27 cellular contexts compared by ENCODE assay signal in genomic region chr14:25113394-25113793, GRCh38.
A peak's percentile ranks its signal among the peaks of the same experiment; 100 is the strongest.
DNase-seq lines count a peak whose midpoint lies in the region; ATAC-seq, FAIRE-seq and TF ChIP-seq lines count a peak whose summit lies in the region.
"Had no signal": no experiment of that assay in that cellular context is flagged by ENCODE, and none has a peak within 500 bp of the region (broad histone marks: within the 10 kb centered on the region; RNA-seq: fewer than 3 reads in every experiment).

No MANE protein-coding gene starts in this region.

- no peaks in the 10 kb centered on the region for H3K36me3 ChIP-seq in astrocyte (ENCODE audit: insufficient read depth, low read length)
- H3K36me3 ChIP-seq in body of pancreas (replicated peaks in 1 of 2; ENCODE audit: insufficient read depth in 1 of 2, low read depth in 2 of 2) = no peaks in the 10 kb centered on the region
- H3K36me3 ChIP-seq in small intestine (ENCODE audit: control insufficient read depth in 2 of 2, insufficient read depth in 2 of 2, low read length in 2 of 2) = no peaks in the 10 kb centered on the region
- no peaks in the 10 kb centered on the region for H3K36me3 ChIP-seq in uterus
- H3K36me3 ChIP-seq: BE2C, BLaER1 had no signal

- H3K79me2 ChIP-seq in astrocyte (ENCODE audit: insufficient read depth, low read length) = no peaks in the 10 kb centered on the region

- H3K9ac ChIP-seq in astrocyte (ENCODE audit: low read length) = no peak overlapping the region
- H3K9ac ChIP-seq: BLaER1 had no signal

- ATAC-seq in body of pancreas (peak; percentile 41), omental fat pad (ENCODE audit: low FRiP score) (no peak)
- ATAC-seq: GM12878 had no signal

- no peak overlapping the region for H2AFZ ChIP-seq in astrocyte (ENCODE audit: low read depth, low read length)

- H3K9me3 Mint-ChIP-seq in astrocyte (ENCODE audit: unreplicated experiment) = peaks cover 6% of the 10 kb centered on the region

- no peak overlapping the region for H3K4me2 ChIP-seq in astrocyte (ENCODE audit: low read length)
- H3K4me2 ChIP-seq: BLaER1 had no signal

- no peak for DNase-seq in astrocyte (ENCODE audit: low read depth)
- DNase-seq in body of pancreas = peak in 1 of 4 donors; percentile 22
- DNase-seq in small intestine = peak; percentile 51
- no peak for DNase-seq in omental fat pad (ENCODE audit: low spot score)
- DNase-seq in uterus = no peak
- no peak for DNase-seq in erythroblast (lab: John Stamatoyannopoulos, UW)
- DNase-seq: 8988T; ACHN; BE2C; C1 segment of cervical spinal cord; CD4-positive, alpha-beta memory T cell; CD4-positive, CD25-positive, alpha-beta regulatory T cell; CD8-positive, alpha-beta memory T cell; COR-L47; DMS 273 treated with DMSO at 0.1 percent for 48 hours; DMS153; DMS53; DMS79; DND-41; EL; GDM1 had no signal

- H4K20me1 ChIP-seq in astrocyte (ENCODE audit: insufficient read depth, low read length) = no peaks in the 10 kb centered on the region
- H4K20me1 ChIP-seq: BLaER1 had no signal

- H3K4me1 ChIP-seq in astrocyte (ENCODE audit: insufficient read depth, low read length) = peaks cover 24% of the 10 kb centered on the region
- peaks cover 31% of the 10 kb centered on the region for H3K4me1 ChIP-seq in body of pancreas
- H3K4me1 ChIP-seq in small intestine (ENCODE audit: control insufficient read depth in 2 of 2, insufficient read depth in 1 of 2, low read depth in 1 of 2, low read length in 1 of 2) = no peaks in the 10 kb centered on the region
- H3K4me1 ChIP-seq in uterus = no peaks in the 10 kb centered on the region
- H3K4me1 ChIP-seq: BE2C, BLaER1 had no signal

- H3K4me1 Mint-ChIP-seq in astrocyte (ENCODE audit: low read depth, unreplicated experiment) = peaks cover 42% of the 10 kb centered on the region
- H3K4me1 Mint-ChIP-seq: CD14-positive monocyte; CD4-positive, alpha-beta memory T cell; CD4-positive, CD25-positive, alpha-beta regulatory T cell; CD8-positive, alpha-beta memory T cell had no signal

- TF ChIP-seq POLR2A in body of pancreas (IDR thresholded peaks at IDR 0.05) = no peak
- TF ChIP-seq POLR2A in uterus (IDR thresholded peaks at IDR 0.05) = no peak
- no peak for TF ChIP-seq POLR2A in erythroblast (IDR thresholded peaks at IDR 0.05; ENCODE audit: low read length)

- WGBS in body of pancreas, 2 donors = 70 to 86% methylated on average over 1 of the region's 1 CpG
- 61 to 75% (median 75%) methylated on average over 1 of the region's 1 CpG for WGBS in small intestine, 3 donors

- H3K27me3 ChIP-seq in astrocyte (ENCODE audit: insufficient read depth, low read length) (no peaks in the 10 kb centered on the region), body of pancreas (no peaks in the 10 kb centered on the region), small intestine (ENCODE audit: control insufficient read depth in 2 of 2, insufficient read depth in 2 of 2, low read length in 2 of 2) (no peaks in the 10 kb centered on the region), uterus (no peaks in the 10 kb centered on the region)
- H3K27me3 ChIP-seq: BE2C, BLaER1 had no signal

- no peaks in the 10 kb centered on the region for H3K36me3 Mint-ChIP-seq in astrocyte (ENCODE audit: low read depth, unreplicated experiment)
- H3K36me3 Mint-ChIP-seq: CD14-positive monocyte; CD4-positive, alpha-beta memory T cell; CD4-positive, CD25-positive, alpha-beta regulatory T cell; CD8-positive, alpha-beta memory T cell had no signal

- no peak overlapping the region for H3K4me3 Mint-ChIP-seq in astrocyte (ENCODE audit: unreplicated experiment)
- H3K4me3 Mint-ChIP-seq: CD14-positive monocyte; CD4-positive, alpha-beta memory T cell; CD4-positive, CD25-positive, alpha-beta regulatory T cell; CD8-positive, alpha-beta memory T cell had no signal

- H3K27me3 Mint-ChIP-seq in astrocyte (ENCODE audit: low read depth, unreplicated experiment) = no peaks in the 10 kb centered on the region

- H3K9me3 ChIP-seq in astrocyte (ENCODE audit: insufficient read depth, low read depth, low read length) = no peaks in the 10 kb centered on the region
- H3K9me3 ChIP-seq in body of pancreas = no peaks in the 10 kb centered on the region
- H3K9me3 ChIP-seq in small intestine (ENCODE audit: control insufficient read depth, low read depth) = no peaks in the 10 kb centered on the region
- H3K9me3 ChIP-seq in uterus = no peaks in the 10 kb centered on the region
- H3K9me3 ChIP-seq: BE2C, BLaER1 had no signal

- H3K4me3 ChIP-seq in astrocyte (ENCODE audit: insufficient read depth, low read depth, low read length) (no peak overlapping the region), body of pancreas (no peak overlapping the region), small intestine (ENCODE audit: low read depth in 1 of 2, low read length in 2 of 2) (no peak overlapping the region), uterus (no peak overlapping the region)
- H3K4me3 ChIP-seq: BLaER1, GM12878 had no signal

- FAIRE-seq in astrocyte (lab: Jason Lieb, UNC) (no peak), small intestine (lab: Jason Lieb, UNC) (no peak)
- FAIRE-seq: A204.1, GM12878, GM12892, GM18507 had no signal

- TF ChIP-seq CTCF in astrocyte (IDR thresholded peaks at IDR 0.05; ENCODE audit: insufficient read depth, low read depth, low read length) (no peak), body of pancreas (IDR thresholded peaks at IDR 0.05) (no peak), omental fat pad (IDR thresholded peaks at IDR 0.05) (no peak), uterus (IDR thresholded peaks at IDR 0.05) (no peak)

- H3K27ac Mint-ChIP-seq in astrocyte (ENCODE audit: unreplicated experiment) = peak overlapping the region; percentile 43
- H3K27ac Mint-ChIP-seq: CD14-positive monocyte; CD4-positive, alpha-beta memory T cell; CD4-positive, CD25-positive, alpha-beta regulatory T cell; CD8-positive, alpha-beta memory T cell had no signal

- intact Hi-C loops in body of pancreas (cut with DNase I) (no loop called here), uterus (cut with DNase I; ENCODE audit: low total_unique reads) (no loop called here)

- H3K27ac ChIP-seq in astrocyte (ENCODE audit: low read depth, low read length) (no peak overlapping the region), body of pancreas (peak overlapping the region in 1 of 4 donors; percentile 32), small intestine (ENCODE audit: low read depth in 1 of 2, low read length in 1 of 2) (no peak overlapping the region), uterus (no peak overlapping the region)
- H3K27ac ChIP-seq: BLaER1 had no signal
